Comparison of ENCODE assay signal across 1 cellular context in the genomic region with DNA sequence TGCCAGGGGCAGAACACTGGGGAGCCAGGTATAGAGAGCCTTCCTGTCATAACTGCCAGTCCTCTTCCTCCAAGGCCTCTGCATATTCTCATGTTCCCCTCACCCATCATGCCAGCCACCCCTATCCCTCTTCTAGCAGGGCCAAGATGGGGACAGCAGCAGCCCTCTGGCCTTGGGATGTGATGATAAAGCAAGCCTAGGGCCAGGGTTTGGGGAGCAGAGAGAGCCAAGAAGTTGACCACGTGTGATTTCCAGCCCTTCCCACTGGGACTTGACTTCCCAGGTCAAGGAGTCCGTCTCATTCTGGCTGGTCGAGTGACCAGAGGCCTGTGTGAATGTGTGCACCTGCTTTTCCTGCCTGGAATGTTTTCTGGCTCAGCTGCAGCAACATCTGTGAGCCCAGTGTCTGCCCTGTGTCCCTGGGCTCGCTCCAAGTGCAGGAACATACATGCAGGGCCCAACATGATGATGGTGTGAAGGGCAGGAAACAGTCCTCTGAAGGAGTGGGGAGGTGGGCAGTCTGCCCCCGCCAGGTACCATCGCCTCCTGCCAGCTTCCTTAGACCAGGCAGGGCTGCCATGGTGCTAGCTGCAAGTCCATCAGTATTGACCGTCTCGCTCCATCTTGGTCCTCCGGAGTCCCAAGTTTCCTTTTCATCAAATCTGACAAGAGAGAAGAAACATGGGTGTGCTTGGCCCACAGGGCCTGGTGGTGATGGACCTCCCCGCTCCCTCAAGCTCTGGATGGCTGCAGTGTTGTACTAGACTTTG.
TF ChIP-seq lines count a peak whose summit lies in the region.

No MANE protein-coding gene starts in this region.

TF ChIP-seq in IMR-90, 13 proteins besides CTCF, POLR2A, EP300 and RAD21:
- TF ChIP-seq MAFK (IDR thresholded peaks at IDR 0.05; ENCODE audit: low read depth, low read length) (no peak), CEBPB (IDR thresholded peaks at IDR 0.05; ENCODE audit: low read depth, low read length) (no peak), FOS (IDR thresholded peaks at IDR 0.05; ENCODE audit: low read depth, low read length) (no peak), NFE2L2 (IDR thresholded peaks at IDR 0.05; ENCODE audit: low read depth, low read length) (no peak), SMC3 (IDR thresholded peaks at IDR 0.05; ENCODE audit: low read depth, low read length) (no peak), MAZ (IDR thresholded peaks at IDR 0.05; ENCODE audit: borderline replicate concordance, low read depth, low read length) (no peak), CHD1 (IDR thresholded peaks at IDR 0.05; ENCODE audit: low read depth, low read length) (no peak), BHLHE40 (IDR thresholded peaks at IDR 0.05; ENCODE audit: low read depth, low read length) (no peak), RCOR1 (IDR thresholded peaks at IDR 0.05; ENCODE audit: insufficient replicate concordance, low read length) (no peak), MXI1 (IDR thresholded peaks at IDR 0.05; ENCODE audit: borderline replicate concordance, low read depth, low read length) (no peak), RFX5 (IDR thresholded peaks at IDR 0.05; ENCODE audit: low read depth, low read length) (no peak)
- TF ChIP-seq, protein P1, sequence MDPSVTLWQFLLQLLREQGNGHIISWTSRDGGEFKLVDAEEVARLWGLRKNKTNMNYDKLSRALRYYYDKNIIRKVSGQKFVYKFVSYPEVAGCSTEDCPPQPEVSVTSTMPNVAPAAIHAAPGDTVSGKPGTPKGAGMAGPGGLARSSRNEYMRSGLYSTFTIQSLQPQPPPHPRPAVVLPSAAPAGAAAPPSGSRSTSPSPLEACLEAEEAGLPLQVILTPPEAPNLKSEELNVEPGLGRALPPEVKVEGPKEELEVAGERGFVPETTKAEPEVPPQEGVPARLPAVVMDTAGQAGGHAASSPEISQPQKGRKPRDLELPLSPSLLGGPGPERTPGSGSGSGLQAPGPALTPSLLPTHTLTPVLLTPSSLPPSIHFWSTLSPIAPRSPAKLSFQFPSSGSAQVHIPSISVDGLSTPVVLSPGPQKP (IDR thresholded peaks at IDR 0.05; ENCODE audit: borderline replicate concordance, low read depth, low read length) = no peak
- TF ChIP-seq, protein P2, sequence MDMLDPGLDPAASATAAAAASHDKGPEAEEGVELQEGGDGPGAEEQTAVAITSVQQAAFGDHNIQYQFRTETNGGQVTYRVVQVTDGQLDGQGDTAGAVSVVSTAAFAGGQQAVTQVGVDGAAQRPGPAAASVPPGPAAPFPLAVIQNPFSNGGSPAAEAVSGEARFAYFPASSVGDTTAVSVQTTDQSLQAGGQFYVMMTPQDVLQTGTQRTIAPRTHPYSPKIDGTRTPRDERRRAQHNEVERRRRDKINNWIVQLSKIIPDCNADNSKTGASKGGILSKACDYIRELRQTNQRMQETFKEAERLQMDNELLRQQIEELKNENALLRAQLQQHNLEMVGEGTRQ (IDR thresholded peaks at IDR 0.05; ENCODE audit: low read depth, low read length) = no peak
